8 cellular contexts compared by ENCODE assay signal in the genomic region with DNA sequence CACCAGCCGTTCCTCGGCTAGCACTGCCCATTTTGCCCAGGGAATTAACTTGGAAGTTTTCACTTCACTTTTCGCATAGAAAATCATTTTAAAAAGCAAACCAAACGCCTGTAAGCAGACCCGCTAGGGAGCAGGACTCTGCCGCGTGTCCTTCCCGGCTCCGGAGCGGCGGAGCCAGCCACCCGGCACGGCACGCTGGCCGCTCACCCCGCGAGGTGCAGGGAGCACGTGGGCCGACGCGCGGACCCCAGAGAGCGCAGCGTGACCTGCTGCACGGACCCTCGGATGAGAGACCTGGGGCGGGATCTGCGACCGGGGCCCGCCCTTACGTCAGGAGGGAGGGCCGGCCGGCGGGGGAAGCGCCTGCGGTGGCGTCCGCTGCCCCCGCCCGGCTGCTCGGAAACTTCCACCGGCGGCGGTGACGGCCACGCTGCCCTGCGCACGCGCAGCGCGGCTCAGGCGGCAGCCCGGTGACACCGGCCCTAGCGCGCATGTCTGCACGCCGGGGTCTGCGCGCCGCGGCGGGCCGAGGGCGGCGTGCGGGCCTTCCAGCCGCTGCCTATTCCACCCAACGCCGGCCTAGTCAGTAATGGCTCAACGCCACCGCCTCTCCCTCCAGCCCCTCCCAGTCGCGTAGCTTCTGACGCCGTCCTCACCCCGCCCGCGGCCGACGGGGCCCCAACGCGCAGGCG. TPM values are rescaled to one million over a fixed set of nuclear protein-coding genes. Genes with fewer than 3 reads are reported as not detected.
DNase-seq lines count a peak whose midpoint lies in the region; ATAC-seq and TF ChIP-seq lines count a peak whose summit lies in the region.

No MANE protein-coding gene starts in this region.

- peak overlapping the region; percentile 73 for H3K4me3 Mint-ChIP-seq in endodermal cell

- DNase-seq in COR-L47 (lab: John Stamatoyannopoulos, UW): peak; percentile 94
- peak; percentile 84 for DNase-seq in HS-5 (ENCODE audit: low read depth)
- DNase-seq in NOMO-1 treated with dmso at 0.1 percent for 144 hours (lab: John Stamatoyannopoulos, UW; ENCODE audit: unreplicated experiment): peak; percentile 99
- peak; percentile 84 for DNase-seq in activated CD8-positive, alpha-beta memory T cell treated with anti-CD3 and anti-CD28 coated beads, Interleukin-2, amount 50 U/mL, for 24 hours (ENCODE audit: extremely low read depth)
- DNase-seq in endodermal cell: peak; percentile 98
- DNase-seq in midbrain (lab: John Stamatoyannopoulos, UW): peak; percentile 94
- peak; percentile 94 to 96 for DNase-seq in stimulated activated CD8-positive, alpha-beta memory T cell treated with anti-CD3 and anti-CD28 coated beads, Interleukin-15, amount 100 ng/mL, for 48 hours (ENCODE audit: low read depth in 2 of 2)

- WGBS in endodermal cell (ENCODE audit: insufficient coverage in 1 of 2, insufficient read length in 1 of 2), 2 experiments: 0% methylated on average over 10 to 84 of the region's 84 CpGs

- peaks cover 6% of the 10 kb centered on the region for H3K36me3 ChIP-seq in endodermal cell (ENCODE audit: control insufficient read depth, insufficient read depth, low read length)

- H3K4me1 ChIP-seq in endodermal cell (ENCODE audit: control insufficient read depth, insufficient read depth, low read length): peaks cover 6% of the 10 kb centered on the region

- no peaks in the 10 kb centered on the region for H3K9me3 ChIP-seq in endodermal cell (ENCODE audit: control insufficient read depth, low read length)

- peak overlapping the region; percentile 89 for H3K27ac Mint-ChIP-seq in endodermal cell

- H3K27me3 Mint-ChIP-seq in endodermal cell (ENCODE audit: insufficient read depth): peaks cover 19% of the 10 kb centered on the region

- H3K27me3 ChIP-seq in endodermal cell (ENCODE audit: control insufficient read depth, insufficient read depth, low read length, poor library complexity, severe bottlenecking): no peaks in the 10 kb centered on the region

- no peaks in the 10 kb centered on the region for H3K36me3 Mint-ChIP-seq in endodermal cell (ENCODE audit: low read depth)

- peak overlapping the region; percentile 51 for H3K9ac ChIP-seq in endodermal cell (ENCODE audit: extremely low read depth, low read length, poor library complexity, severe bottlenecking)

- peaks cover 24% of the 10 kb centered on the region for H3K4me1 Mint-ChIP-seq in endodermal cell

- ATAC-seq in GM21367 (IDR thresholded peaks at IDR 0.05; ENCODE audit: unreplicated experiment): peak; percentile 49

- peak overlapping the region; percentile 88 for H3K4me3 ChIP-seq in endodermal cell (ENCODE audit: low read length)

- no peaks in the 10 kb centered on the region for H3K9me3 Mint-ChIP-seq in endodermal cell

- H3K27ac ChIP-seq in endodermal cell (ENCODE audit: low read depth, low read length): peak overlapping the region; percentile 94

- TF ChIP-seq CTCF in endodermal cell (conservative IDR thresholded peaks at IDR 0.05): no peak

RNA-seq across cellular contexts. Expression of gene TENT4A, which starts 0.5 kb away (rescaled TPM):
- 10 to 100 TPM; 25.5 to 32.7 TPM for total RNA-seq in endodermal cell
- polyA plus RNA-seq in endodermal cell (2013, experiment 1 of 2): 28.5 TPM
- 31.3 TPM for polyA plus RNA-seq in endodermal cell (2013, experiment 2 of 2)

Comparison
In these comparisons a context has a peak if more than half of its experiments do, and no peak if none do; other contexts are left out.
1. Peak in every context shown above with its lines: DNase-seq, ATAC-seq, H3K4me3 ChIP-seq and H3K27ac ChIP-seq.